Comparison of ENCODE assay signal across 32 cellular contexts in the genomic region with DNA sequence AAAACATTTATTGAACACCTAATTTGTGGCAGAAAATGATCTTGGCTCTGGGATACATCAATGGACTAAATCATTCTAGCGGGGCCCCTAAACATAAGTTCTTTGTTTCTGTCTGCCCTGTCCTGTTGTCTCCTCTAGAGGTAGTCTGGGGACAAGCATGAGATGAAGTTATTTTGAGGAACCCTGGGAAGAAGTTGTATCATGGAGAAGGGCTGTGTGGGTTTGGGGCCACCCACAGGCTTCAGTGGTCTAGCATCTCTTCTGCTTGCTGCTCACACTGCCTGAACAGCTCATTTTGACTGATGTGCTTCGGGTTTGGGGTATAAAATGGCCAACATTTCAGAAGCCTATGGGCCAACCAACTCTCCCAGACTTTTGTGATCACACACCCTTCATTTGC.
"Had no signal": no experiment of that assay in that cellular context is flagged by ENCODE, and none has a peak within 500 bp of the region (broad histone marks: within the 10 kb centered on the region; RNA-seq: fewer than 3 reads in every experiment).

No MANE protein-coding gene starts in this region.

- DNase-seq: activated B cell treated with CpG ODN at 0.5 μM for 24 hours; activated CD4-positive, alpha-beta T cell treated with anti-CD3 and anti-CD28 coated beads, Interleukin-2, amount 50 U/mL, for 1 hour; activated effector memory CD4-positive, alpha-beta T cell treated with Interleukin-2 at 50 U/mL for 16 hours; activated naive CD4-positive, alpha-beta T cell treated with anti-CD3 and anti-CD28 coated beads for 36 hours; activated naive CD8-positive, alpha-beta T cell treated with anti-CD3 and anti-CD28 coated beads for 36 hours; activated T-cell treated with anti-CD3 and anti-CD28 coated beads for 4 hours; adrenal gland; aorta; body of pancreas; cerebellar nuclear complex; colonic mucosa; dorsolateral prefrontal cortex; effector memory CD4-positive, alpha-beta T cell; glutamatergic neuron; islet precursor cell; left ventricle myocardium superior; naive B cell; nephron progenitor cell; pancreas; retina; sigmoid colon; small intestine; stimulated activated CD4-positive, alpha-beta T cell treated with anti-CD3 and anti-CD28 coated beads, Interleukin-1b, Interleukin-23, amount 100 ng/mL, for 48 hours; stimulated activated CD4-positive, alpha-beta T cell treated with anti-CD3 and anti-CD28 coated beads, Interleukin-4, amount 100 ng/mL, for 4 hours; stimulated activated CD8-positive, alpha-beta memory T cell treated with anti-CD3 and anti-CD28 coated beads, Interleukin-4, amount 100 ng/mL, for 48 hours; stimulated activated naive CD8-positive, alpha-beta T cell treated with anti-CD3 and anti-CD28 coated beads, Interleukin-15, amount 100 ng/mL, for 72 hours; T-helper 2 cell; transverse colon; uterus had no signal

- H3K27ac ChIP-seq: adrenal gland, body of pancreas, colonic mucosa, neutrophil, pancreas, prostate gland, sigmoid colon, uterus had no signal

- H3K9me3 ChIP-seq: adrenal gland, body of pancreas, colonic mucosa, neutrophil, pancreas, prostate gland, sigmoid colon, transverse colon, uterus had no signal

- H3K4me1 ChIP-seq: adrenal gland, body of pancreas, colonic mucosa, pancreas, prostate gland, sigmoid colon, uterus had no signal

- H3K27me3 ChIP-seq: adrenal gland, body of pancreas, colonic mucosa, dorsolateral prefrontal cortex, hepatocyte, neutrophil, pancreas, sigmoid colon, transverse colon, uterus had no signal

- H3K36me3 ChIP-seq: adrenal gland, colonic mucosa, neutrophil, pancreas, prostate gland, sigmoid colon, transverse colon, uterus had no signal

- H3K4me3 ChIP-seq: adrenal gland, body of pancreas, colonic mucosa, dorsolateral prefrontal cortex, hepatocyte, pancreas, prostate gland, sigmoid colon, transverse colon, uterus had no signal
